In the genomic region with DNA sequence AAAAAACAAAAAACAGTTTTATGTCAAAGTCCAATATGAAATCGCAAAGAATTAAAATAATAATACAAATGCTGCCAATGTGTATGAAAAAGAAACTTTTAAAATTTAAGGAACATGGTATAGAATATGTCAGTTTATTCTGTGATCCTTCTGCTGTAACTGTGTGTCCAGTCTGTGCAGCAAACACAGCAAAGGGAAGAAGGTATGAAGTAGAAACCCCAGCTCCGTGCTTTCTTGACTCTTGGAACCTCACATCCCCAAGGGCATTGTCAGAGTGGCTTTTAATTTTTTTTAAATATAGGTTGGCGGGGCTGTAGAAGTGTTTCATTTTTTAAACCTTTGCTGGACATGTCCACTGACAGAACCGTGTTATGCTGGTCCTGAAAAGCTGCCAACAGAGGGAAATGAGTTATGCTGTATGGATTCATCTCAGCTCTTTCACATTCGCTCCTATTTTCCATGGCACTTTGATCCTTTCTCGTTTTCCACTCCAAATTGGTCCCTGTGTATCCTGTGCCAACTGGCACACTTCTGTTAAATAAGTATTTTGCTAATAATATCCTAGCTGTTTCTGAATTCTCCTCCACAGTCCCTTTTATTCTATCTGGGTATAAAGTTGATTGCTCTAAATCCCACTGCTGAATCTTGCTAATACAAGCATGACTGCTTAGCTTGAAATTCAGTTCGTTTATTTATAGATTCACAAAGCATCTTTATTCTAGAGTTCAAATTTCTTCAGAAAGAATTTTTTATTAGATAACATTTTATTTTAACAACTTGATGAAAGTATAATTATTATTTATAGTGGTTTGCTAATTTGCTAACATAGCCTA, we compare ENCODE assay signal across 17 cellular contexts.
DNase-seq lines count a peak whose midpoint lies in the region; ATAC-seq and TF ChIP-seq lines count a peak whose summit lies in the region.
"Had no signal": no experiment of that assay in that cellular context is flagged by ENCODE, and none has a peak within 500 bp of the region (broad histone marks: within the 10 kb centered on the region; RNA-seq: fewer than 3 reads in every experiment).

No MANE protein-coding gene starts in this region.

- H3K79me1 ChIP-seq in mesendoderm (ENCODE audit: low read length), result no peaks in the 10 kb centered on the region

- DNase-seq in AG08395 (ENCODE audit: low spot score) (peak; percentile 13), SK-N-SH (no peak), fibroblast of gingiva (ENCODE audit: low read depth) (peak; percentile 24), putamen (ENCODE audit: low spot score) (peak; percentile 34), NCI-H187 treated with DMSO at 0.1 percent for 48 hours (lab: John Stamatoyannopoulos, UW) (no peak), mesendoderm (no peak)
- DNase-seq: activated CD4-positive, alpha-beta T cell treated with anti-CD3 and anti-CD28 coated beads, Interleukin-2, amount 10 ng/mL, durations not matched to agents 24 days and 14 days; brain microvascular endothelial cell; CD4-positive, alpha-beta memory T cell; NCI-H1417 treated with DMSO at 0.1 percent for 48 hours; NCI-H2171; NCI-H774; ovary had no signal

- no peak overlapping the region for H3K23ac ChIP-seq in mesendoderm (ENCODE audit: low read length)

- 44% methylated on average over 7 of the region's 7 CpGs for WGBS in SK-N-SH (ENCODE audit: low lambda C conversion rate)
- WGBS in mesendoderm (ENCODE audit: extremely low coverage, insufficient coverage, low lambda C conversion rate), result no CpG with 5 or more reads among the region's 7 CpGs

- H3K56ac ChIP-seq in mesendoderm (ENCODE audit: low read length), result no peak overlapping the region

- H3K79me2 ChIP-seq in SK-N-SH (ENCODE audit: insufficient read depth) (no peaks in the 10 kb centered on the region), mesendoderm (ENCODE audit: control insufficient read depth, insufficient read depth, low read length) (no peaks in the 10 kb centered on the region)

- H3K4ac ChIP-seq in mesendoderm (ENCODE audit: low read depth, low read length), result no peak overlapping the region

- TF ChIP-seq RAD21 in SK-N-SH (IDR thresholded peaks at IDR 0.05; ENCODE audit: low read length), result no peak

- H2BK5ac ChIP-seq in mesendoderm (ENCODE audit: low read length), result no peak overlapping the region

- H3K9ac ChIP-seq in SK-N-SH (0 out of 2 replicates have a peak overlapping the region, but pooled peaks have one; percentile 22), mesendoderm (ENCODE audit: low read length) (no peak overlapping the region)

- ATAC-seq in GM21528 (IDR thresholded peaks at IDR 0.05; ENCODE audit: low FRiP score, unreplicated experiment) (no peak), GM18873 (IDR thresholded peaks at IDR 0.05; ENCODE audit: low FRiP score, unreplicated experiment) (no peak)
- ATAC-seq: left lobe of liver had no signal

- peak overlapping the region in 1 of 2 experiments; percentile 40; a peak in 2 of 4 replicates for H3K4me3 ChIP-seq in SK-N-SH (ENCODE audit: low read depth in 2 of 2, low read length in 1 of 2)
- H3K4me3 ChIP-seq in mesendoderm (ENCODE audit: low read length), result no peak overlapping the region
- H3K4me3 ChIP-seq: ovary had no signal

- POLR2A ChIA-PET in SK-N-SH (lab: Yijun Ruan, JAX), result no interaction called here

- no peak overlapping the region for H3K18ac ChIP-seq in mesendoderm (ENCODE audit: low read length)

- H3K9me3 ChIP-seq in SK-N-SH, result no peaks in the 10 kb centered on the region
- H3K9me3 ChIP-seq: ovary, tibial nerve had no signal

- H4K5ac ChIP-seq in mesendoderm (ENCODE audit: low read length), result no peak overlapping the region

- peaks cover 3% of the 10 kb centered on the region for H3F3A ChIP-seq in SK-N-SH (replicated peaks; ENCODE audit: insufficient read depth)

- peak overlapping the region; percentile 26 to 53; a peak in 2 of 4 replicates for H3K27ac ChIP-seq in SK-N-SH (ENCODE audit: low read depth in 2 of 2, low read length in 1 of 2)
- no peak overlapping the region for H3K27ac ChIP-seq in mesendoderm (ENCODE audit: low read depth, low read length)
- H3K27ac ChIP-seq: brain microvascular endothelial cell, ovary had no signal

- no peak for TF ChIP-seq CTCF in SK-N-SH (IDR thresholded peaks at IDR 0.05)

- peak overlapping the region; percentile 78 for H2AFZ ChIP-seq in SK-N-SH (ENCODE audit: low read depth)

- H3K4me1 ChIP-seq in SK-N-SH (ENCODE audit: control insufficient read depth in 1 of 2, insufficient read depth in 2 of 2, low read depth in 1 of 2, low read length in 1 of 2) (peaks cover 0 to 3% of the 10 kb centered on the region in 2 experiments; a peak in 2 of 4 replicates), mesendoderm (ENCODE audit: control insufficient read depth, low read depth, low read length) (no peaks in the 10 kb centered on the region)

- no peak for TF ChIP-seq EP300 in SK-N-SH (IDR thresholded peaks at IDR 0.05; ENCODE audit: borderline replicate concordance in 1 of 2, low read depth in 1 of 2, low read length in 1 of 2)

- H4K8ac ChIP-seq in mesendoderm (ENCODE audit: low read depth, low read length), result no peak overlapping the region

- no peak overlapping the region for H2BK120ac ChIP-seq in mesendoderm (ENCODE audit: low read depth, low read length)

- no peak overlapping the region for H2AK5ac ChIP-seq in mesendoderm (ENCODE audit: low read length)

- H3K27me3 ChIP-seq in SK-N-SH (ENCODE audit: insufficient read depth), result no peaks in the 10 kb centered on the region
- no peaks in the 10 kb centered on the region for H3K27me3 ChIP-seq in mesendoderm (ENCODE audit: insufficient read depth, low read length, poor library complexity)
- H3K27me3 ChIP-seq: brain microvascular endothelial cell, ovary, tibial nerve had no signal

- CTCF ChIA-PET in SK-N-SH (lab: Yijun Ruan, JAX), result interaction anchor here (0.9 to 1.1 kb wide), 2 partner anchors 10 to 13 kb away, joined by 3 read pairs; no protein-coding TSS in a partner anchor

- H3K36me3 ChIP-seq in SK-N-SH (replicated peaks in 1 of 2; ENCODE audit: control insufficient read depth in 1 of 2, insufficient read depth in 2 of 2, low read length in 1 of 2) (no peaks in the 10 kb centered on the region), mesendoderm (ENCODE audit: control insufficient read depth, insufficient read depth, low read length) (no peaks in the 10 kb centered on the region)
- H3K36me3 ChIP-seq: brain microvascular endothelial cell, ovary, tibial nerve had no signal

- H3K4me2 ChIP-seq in SK-N-SH (peak overlapping the region; percentile 53), mesendoderm (ENCODE audit: low read length) (no peak overlapping the region)

- no peaks in the 10 kb centered on the region for H3K9me2 ChIP-seq in SK-N-SH

- H4K20me1 ChIP-seq in SK-N-SH (ENCODE audit: insufficient read depth), result no peaks in the 10 kb centered on the region

- no peak overlapping the region for H2BK15ac ChIP-seq in mesendoderm (replicated peaks; ENCODE audit: low read depth)

TF ChIP-seq in SK-N-SH, 30 proteins besides CTCF, POLR2A, EP300 and RAD21:
- no peak for TF ChIP-seq CHD2 (IDR thresholded peaks at IDR 0.05; ENCODE audit: low read length, partially characterized antibody)
- TF ChIP-seq NFIC (IDR thresholded peaks at IDR 0.05; ENCODE audit: borderline replicate concordance), result peak; percentile 6; the same call in 1 of the 2 replicates

Comparison
In these comparisons a context has a peak if more than half of its experiments do, and no peak if none do; other contexts are left out.
1. DNase-seq: peak in AG08395 (single experiment), fibroblast of gingiva (single experiment) and putamen (single experiment); none in SK-N-SH (single experiment), NCI-H187 treated with DMSO at 0.1 percent for 48 hours (single experiment) and mesendoderm (single experiment).